In genomic region chr5:133773247-133774202, GRCh38 we compare ENCODE assay signal across 16 cellular contexts.
"Had no signal": no experiment of that assay in that cellular context is flagged by ENCODE, and none has a peak within 500 bp of the region (broad histone marks: within the 10 kb centered on the region; RNA-seq: fewer than 3 reads in every experiment).

No MANE protein-coding gene starts in this region.

- H3K4me1 Mint-ChIP-seq: activated CD4-positive, alpha-beta T cell treated with anti-CD3 and anti-CD28 coated beads, Interleukin-2, amount 10 ng/mL, durations not matched to agents 24 days and 14 days had no signal

- H3K27ac Mint-ChIP-seq: activated CD4-positive, alpha-beta T cell treated with anti-CD3 and anti-CD28 coated beads, Interleukin-2, amount 10 ng/mL, durations not matched to agents 24 days and 14 days; stimulated activated naive CD8-positive, alpha-beta T cell treated with anti-CD3 and anti-CD28 coated beads, Interleukin-15, amount 100 ng/mL, for 72 hours had no signal

- H3K4me3 Mint-ChIP-seq: activated CD4-positive, alpha-beta T cell treated with anti-CD3 and anti-CD28 coated beads, Interleukin-2, amount 10 ng/mL, durations not matched to agents 24 days and 14 days; naive B cell; stimulated activated naive CD8-positive, alpha-beta T cell treated with anti-CD3 and anti-CD28 coated beads, Interleukin-15, amount 100 ng/mL, for 72 hours had no signal

- FAIRE-seq: astrocyte, colon, pancreas had no signal

- DNase-seq: activated CD4-positive, alpha-beta T cell treated with anti-CD3 and anti-CD28 coated beads, Interleukin-2, amount 10 ng/mL, durations not matched to agents 24 days and 14 days; activated CD8-positive, alpha-beta memory T cell treated with anti-CD3 and anti-CD28 coated beads for 24 hours; activated naive CD4-positive, alpha-beta T cell treated with Interleukin-2 at 50 U/mL for 16 hours; kidney glomerular epithelial cell; naive B cell; pancreas; retina; stimulated activated CD4-positive, alpha-beta T cell treated with anti-CD3 and anti-CD28 coated beads, Interleukin-4, amount 100 ng/mL, for 4 hours; stimulated activated naive CD8-positive, alpha-beta T cell treated with anti-CD3 and anti-CD28 coated beads, Interleukin-15, amount 100 ng/mL, for 72 hours; testis; upper lobe of right lung had no signal

- ATAC-seq: pancreas; stimulated activated naive CD8-positive, alpha-beta T cell treated with anti-CD3 and anti-CD28 coated beads, Interleukin-15, amount 100 ng/mL, for 72 hours; upper lobe of right lung had no signal

- H3K4me3 ChIP-seq: cardiac muscle cell, lung, pancreas, skin epidermis, testis, upper lobe of right lung had no signal

- H3K4me1 ChIP-seq: pancreas, testis, upper lobe of right lung had no signal

- H3K36me3 ChIP-seq: cardiac muscle cell, pancreas, upper lobe of right lung had no signal

- H3K9me3 ChIP-seq: pancreas, testis, upper lobe of right lung had no signal

- H3K27ac ChIP-seq: cardiac muscle cell, pancreas, skin epidermis, testis, upper lobe of right lung had no signal
